In genomic region chr1:10830961-10831669, GRCh38 we compare ENCODE assay signal across 18 cellular contexts. TPM values are rescaled to one million over a fixed set of nuclear protein-coding genes. Genes with fewer than 3 reads are reported as not detected.
DNase-seq lines count a peak whose midpoint lies in the region; ATAC-seq and TF ChIP-seq lines count a peak whose summit lies in the region.
"Had no signal": no experiment of that assay in that cellular context is flagged by ENCODE, and none has a peak within 500 bp of the region (broad histone marks: within the 10 kb centered on the region; RNA-seq: fewer than 3 reads in every experiment).

No MANE protein-coding gene starts in this region.

- peaks cover 0 to 4% of the 10 kb centered on the region in 2 donors for H3K9me3 Mint-ChIP-seq in activated T-cell treated with anti-CD3 and anti-CD28 coated beads, Interleukin-2, amount 50 U/mL, for 72 hours
- no peaks in the 10 kb centered on the region for H3K9me3 Mint-ChIP-seq in stimulated activated naive CD8-positive, alpha-beta T cell treated with anti-CD3 and anti-CD28 coated beads, Interleukin-15, amount 100 ng/mL, for 72 hours

- TF ChIP-seq POLR2A in NB4 (IDR thresholded peaks at IDR 0.05; ENCODE audit: extremely low read depth, insufficient read length) = no peak

- DNase-seq in activated T-cell treated with anti-CD3 and anti-CD28 coated beads, Interleukin-2, amount 50 U/mL, for 72 hours = peak in 1 of 2 donors; percentile 4
- no peak for DNase-seq in activated T-cell treated with anti-CD3 and anti-CD28 coated beads for 4 hours
- DNase-seq in NB4 (ENCODE audit: low read depth) = peak; percentile 84
- no peak for DNase-seq in epithelial cell of prostate (ENCODE audit: low read depth, low spot score)
- DNase-seq in stimulated activated naive CD8-positive, alpha-beta T cell treated with anti-CD3 and anti-CD28 coated beads, Interleukin-15, amount 100 ng/mL, for 72 hours = no peak
- DNase-seq in NCI-H1694 (lab: John Stamatoyannopoulos, UW) = no peak
- no peak for DNase-seq in occipital lobe (lab: John Stamatoyannopoulos, UW)
- DNase-seq: activated CD8-positive, alpha-beta memory T cell treated with anti-CD3 and anti-CD28 coated beads, Interleukin-2, amount 50 U/mL, for 4 hours; caudate nucleus; KG1; mucosa of descending colon; NCI-H2107; pancreas; stimulated activated CD4-positive, alpha-beta T cell treated with anti-CD3 and anti-CD28 coated beads, Interleukin-12 subunit alpha, Interleukin-12 subunit beta, amount 100 ng/mL, for 4 hours had no signal

- H3K36me3 Mint-ChIP-seq in activated T-cell treated with anti-CD3 and anti-CD28 coated beads, Interleukin-2, amount 50 U/mL, for 72 hours (ENCODE audit: insufficient read depth in 2 of 2) = no peaks in the 10 kb centered on the region
- H3K36me3 Mint-ChIP-seq: activated naive CD4-positive, alpha-beta T cell treated with anti-CD3 and anti-CD28 coated beads, Interleukin-2, amount 50 U/mL, for 72 hours had no signal

- H3K4me3 ChIP-seq in NB4 (ENCODE audit: low read depth, low read length) = no peak overlapping the region
- H3K4me3 ChIP-seq: mucosa of descending colon, pancreas, SK-N-MC had no signal

- no peak for TF ChIP-seq CTCF in NB4 (IDR thresholded peaks at IDR 0.05; ENCODE audit: low read depth, low read length)

- no peak overlapping the region for H3K27ac Mint-ChIP-seq in activated T-cell treated with anti-CD3 and anti-CD28 coated beads, Interleukin-2, amount 50 U/mL, for 72 hours
- H3K27ac Mint-ChIP-seq in stimulated activated naive CD8-positive, alpha-beta T cell treated with anti-CD3 and anti-CD28 coated beads, Interleukin-15, amount 100 ng/mL, for 72 hours = no peak overlapping the region

- H3K4me3 Mint-ChIP-seq in activated T-cell treated with anti-CD3 and anti-CD28 coated beads, Interleukin-2, amount 50 U/mL, for 72 hours = no peak overlapping the region
- no peak overlapping the region for H3K4me3 Mint-ChIP-seq in stimulated activated naive CD8-positive, alpha-beta T cell treated with anti-CD3 and anti-CD28 coated beads, Interleukin-15, amount 100 ng/mL, for 72 hours

- no peaks in the 10 kb centered on the region for H3K4me1 Mint-ChIP-seq in activated T-cell treated with anti-CD3 and anti-CD28 coated beads, Interleukin-2, amount 50 U/mL, for 72 hours (ENCODE audit: low read depth)
- no peaks in the 10 kb centered on the region for H3K4me1 Mint-ChIP-seq in stimulated activated naive CD8-positive, alpha-beta T cell treated with anti-CD3 and anti-CD28 coated beads, Interleukin-15, amount 100 ng/mL, for 72 hours

- H3K27ac ChIP-seq in epithelial cell of prostate = peak overlapping the region; percentile 12
- H3K27ac ChIP-seq: pancreas, SK-N-MC, VCaP had no signal

- peak; percentile 32 to 42 for ATAC-seq in activated T-cell treated with anti-CD3 and anti-CD28 coated beads, Interleukin-2, amount 50 U/mL, for 72 hours (replicated peaks in 1 of 2)
- ATAC-seq in stimulated activated naive CD8-positive, alpha-beta T cell treated with anti-CD3 and anti-CD28 coated beads, Interleukin-15, amount 100 ng/mL, for 72 hours = peak; percentile 31
- no peak for ATAC-seq in HG03521 (IDR thresholded peaks at IDR 0.05; ENCODE audit: unreplicated experiment)
- ATAC-seq: mucosa of descending colon had no signal

- H3K27me3 Mint-ChIP-seq in activated T-cell treated with anti-CD3 and anti-CD28 coated beads, Interleukin-2, amount 50 U/mL, for 72 hours (ENCODE audit: low read depth) = peaks cover 26% of the 10 kb centered on the region
- peaks cover 34% of the 10 kb centered on the region for H3K27me3 Mint-ChIP-seq in stimulated activated naive CD8-positive, alpha-beta T cell treated with anti-CD3 and anti-CD28 coated beads, Interleukin-15, amount 100 ng/mL, for 72 hours

RNA-seq across cellular contexts. Expression of gene CASZ1, which starts 34.7 kb away (rescaled TPM):
- total RNA-seq in activated T-cell treated with anti-CD3 and anti-CD28 coated beads, Interleukin-2, amount 50 U/mL, for 72 hours = 10 to 100 TPM; 14.7 to 15.5 TPM
- total RNA-seq in occipital lobe = 0.62 TPM
